17 cellular contexts compared by ENCODE assay signal in genomic region chr2:62713837-62714236, GRCh38. TPM values are rescaled to one million over a fixed set of nuclear protein-coding genes. Genes with fewer than 3 reads are reported as not detected.
A peak's percentile ranks its signal among the peaks of the same experiment; 100 is the strongest.
DNase-seq lines count a peak whose midpoint lies in the region; ATAC-seq, FAIRE-seq and TF ChIP-seq lines count a peak whose summit lies in the region.
"Had no signal": no experiment of that assay in that cellular context is flagged by ENCODE, and none has a peak within 500 bp of the region (broad histone marks: within the 10 kb centered on the region; RNA-seq: fewer than 3 reads in every experiment).

No MANE protein-coding gene starts in this region.

- peaks cover 10% of the 10 kb centered on the region for H3K9me3 ChIP-seq in MG63

- H3K27me3 ChIP-seq in MG63 (no peaks in the 10 kb centered on the region), foreskin keratinocyte (no peaks in the 10 kb centered on the region)
- H3K27me3 ChIP-seq: BLaER1 had no signal

- H3K27ac ChIP-seq in foreskin keratinocyte = no peak overlapping the region
- H3K27ac ChIP-seq: BLaER1, KMS-11 had no signal

- FAIRE-seq in GM18507 (lab: Jason Lieb, UNC) = peak; percentile 56
- FAIRE-seq: H1 had no signal

- H3K4me1 ChIP-seq in foreskin keratinocyte = peaks cover 7% of the 10 kb centered on the region
- H3K4me1 ChIP-seq: BLaER1 had no signal

- H3K4me3 ChIP-seq in MG63 = no peak overlapping the region
- H3K4me3 ChIP-seq: BLaER1 had no signal

- no peak for TF ChIP-seq CTCF in foreskin keratinocyte (conservative IDR thresholded peaks at IDR 0.05)

- H3K36me3 ChIP-seq in MG63 = peaks cover 59% of the 10 kb centered on the region

- ATAC-seq in foreskin keratinocyte = no peak

- DNase-seq in GM18507 (ENCODE audit: extremely low spot score, insufficient read length, low read depth) (no peak), MG63 (peak; percentile 20), dedifferentiated amniotic fluid mesenchymal stem cell (ENCODE audit: extremely low spot score) (peak; percentile 27), foreskin melanocyte (peak; percentile 10), ecto neural progenitor cell (ENCODE audit: low spot score) (no peak), foreskin keratinocyte (no peak), NCI-H187 (lab: John Stamatoyannopoulos, UW) (no peak)
- DNase-seq in activated CD4-positive, alpha-beta T cell treated with anti-CD3 and anti-CD28 coated beads for 1 hour = no peak
- DNase-seq: CD8-positive, alpha-beta memory T cell; GF-D8; NCI-H1417 treated with DMSO at 0.1 percent for 48 hours; NCI-H2029 treated with DMSO at 0.1 percent for 48 hours; NCI-H524; NK-92 treated with Interleukin-12 subunit alpha and Interleukin-12 subunit beta, amount 100 ng/mL, for 24 hours had no signal

RNA-seq across cellular contexts. Expression of gene EHBP1, which starts 8.3 kb away (rescaled TPM):
- 14.3 and 24.3 TPM in 2 replicates for total RNA-seq in MG63 (2014; rRNA removed; shearing (Covaris generic); ENCODE audit: low replicate concordance)
- total RNA-seq in foreskin keratinocyte = 59.1 and 64.5 TPM in 2 replicates
- polyA plus RNA-seq in foreskin keratinocyte = 10.0 and 13.4 TPM in 2 replicates

Comparison
In these comparisons a context has a peak if more than half of its experiments do, and no peak if none do; other contexts are left out.
1. DNase-seq: peak in MG63 (single experiment), dedifferentiated amniotic fluid mesenchymal stem cell (single experiment) and foreskin melanocyte (single experiment); none in GM18507 (single experiment), activated CD4-positive, alpha-beta T cell treated with anti-CD3 and anti-CD28 coated beads for 1 hour (single experiment), ecto neural progenitor cell (single experiment), foreskin keratinocyte (0 of 2) and NCI-H187 (0 of 2).